ENCODE assay signal across 1 cellular context in genomic region chr4:108109997-108110416, GRCh38.
TF ChIP-seq lines count a peak whose summit lies in the region.

No MANE protein-coding gene starts in this region.

TF ChIP-seq in GM23338, 12 proteins besides CTCF, POLR2A, EP300 and RAD21 (continued from another document):
- TF ChIP-seq REST (IDR thresholded peaks at IDR 0.05; ENCODE audit: unreplicated experiment) (no peak), ZNF462 (CRISPR knock-in tag; IDR thresholded peaks at IDR 0.05) (no peak), EZH2phosphoT487 (IDR thresholded peaks at IDR 0.05; ENCODE audit: unreplicated experiment) (no peak), STAT1 (IDR thresholded peaks at IDR 0.05; ENCODE audit: unreplicated experiment) (no peak)
